In the genomic region with DNA sequence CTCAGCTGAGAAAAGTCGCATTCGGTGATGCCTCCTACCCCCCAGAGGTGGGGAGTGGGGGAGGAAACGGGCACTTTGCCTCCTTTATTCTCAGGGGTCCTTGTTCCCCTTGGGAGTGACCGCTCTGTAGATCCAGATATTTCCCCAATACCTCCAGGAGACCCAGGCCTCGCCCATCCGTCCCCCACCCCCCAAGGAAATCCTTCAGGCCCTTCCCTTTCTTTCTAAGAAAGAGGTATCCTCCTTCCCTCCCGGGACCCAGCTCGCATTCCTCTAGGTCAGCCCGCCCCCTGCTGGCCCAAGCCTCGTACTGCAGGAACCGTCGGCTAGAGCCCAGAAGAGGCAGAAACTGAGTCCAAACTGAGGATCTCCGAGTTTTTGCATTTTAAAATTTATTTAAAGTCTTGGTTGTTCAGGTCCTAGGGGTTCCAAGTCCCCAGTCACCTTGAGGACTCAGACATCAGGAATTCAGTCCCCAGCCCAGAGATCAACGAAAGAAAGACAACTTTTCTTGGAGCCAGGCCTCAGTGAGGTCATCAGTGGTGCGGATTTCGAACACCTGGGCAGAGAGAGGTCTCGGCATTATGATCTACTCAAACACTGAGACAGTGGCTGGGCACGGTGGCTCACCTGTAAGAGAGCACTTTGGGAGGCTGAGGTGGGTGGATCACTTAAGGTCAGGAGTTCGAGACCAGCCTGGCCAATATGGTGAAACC, we compare ENCODE assay signal across 8 cellular contexts. TPM values are rescaled to one million over a fixed set of nuclear protein-coding genes. Genes with fewer than 3 reads are reported as not detected.
DNase-seq lines count a peak whose midpoint lies in the region; ATAC-seq and TF ChIP-seq lines count a peak whose summit lies in the region.

No MANE protein-coding gene starts in this region.

- no peaks in the 10 kb centered on the region for H3K36me3 ChIP-seq in brain microvascular endothelial cell (replicated peaks)

- H3K4me3 ChIP-seq in WI38 (ENCODE audit: low read depth, low read length) (no peak overlapping the region), brain microvascular endothelial cell (ENCODE audit: low read depth, low read length) (no peak overlapping the region)

- no peak for ATAC-seq in HG03378 (IDR thresholded peaks at IDR 0.05; ENCODE audit: unreplicated experiment)

- DNase-seq in NCI-H187 (lab: John Stamatoyannopoulos, UW) (peak; percentile 36 to 48), NCI-H187 treated with DMSO at 0.1 percent for 48 hours (lab: John Stamatoyannopoulos, UW) (no peak), NCI-H2029 (lab: John Stamatoyannopoulos, UW) (peak; percentile 19), brain microvascular endothelial cell (peak; percentile 65), immature natural killer cell (peak; percentile 70 to 78 (median 72))
- DNase-seq in stimulated activated CD4-positive, alpha-beta T cell treated with anti-CD3 and anti-CD28 coated beads, Interleukin-15, amount 100 ng/mL, for 1 hour (ENCODE audit: low read depth in 1 of 2, low spot score in 1 of 2) = peak; percentile 67 to 79

- H3K4me1 Mint-ChIP-seq in immature natural killer cell = peaks cover 32 to 39% of the 10 kb centered on the region in 2 donors

- no peaks in the 10 kb centered on the region for H3K9me3 Mint-ChIP-seq in immature natural killer cell

- H3K27me3 ChIP-seq in brain microvascular endothelial cell (replicated peaks) = no peaks in the 10 kb centered on the region

- peaks cover 3 to 22% (median 9%) of the 10 kb centered on the region in 3 donors for H3K36me3 Mint-ChIP-seq in immature natural killer cell

- H3K27ac Mint-ChIP-seq in immature natural killer cell = peak overlapping the region in 5 of 6 donors; percentile 69 to 82 (median 71)

- H3K27me3 Mint-ChIP-seq in immature natural killer cell (ENCODE audit: low read depth in 3 of 3) = peaks cover 0 to 4% (median 1%) of the 10 kb centered on the region in 3 donors

- no peak overlapping the region for H3K27ac ChIP-seq in brain microvascular endothelial cell

- peak; percentile 91 for TF ChIP-seq CTCF in WI38 (IDR thresholded peaks at IDR 0.05; ENCODE audit: low read depth, low read length)
- peak; percentile 98 for TF ChIP-seq CTCF in brain microvascular endothelial cell (IDR thresholded peaks at IDR 0.05; ENCODE audit: low read depth, low read length, missing control alignments)

- peak overlapping the region in 1 of 5 donors; percentile 9 for H3K4me3 Mint-ChIP-seq in immature natural killer cell

- in situ Hi-C loops in brain microvascular endothelial cell (cut with HindIII; ENCODE audit: low pct_ligation_motif_present, low sequenced_read_pairs) = loop anchor here (25.0 kb wide), 1 partner anchor 216 kb away; no protein-coding TSS in a partner anchor

RNA-seq across cellular contexts. Expression of a gene that starts 7.5 kb away (rescaled TPM):
- polyA plus RNA-seq in immature natural killer cell = 10 to 100 TPM in 1 of 3 donors, 1 to 10 TPM in 2; 4.8 to 16.0 (median 5.4) TPM

RNA-seq across cellular contexts. Expression of a gene that starts 7.7 kb away (rescaled TPM):
- polyA plus RNA-seq in immature natural killer cell = 1,000 to 10,000 TPM in 2 of 3 donors, 100 to 1,000 TPM in 1; 990 to 1,609 (median 1,254) TPM

RNA-seq across cellular contexts. Expression of a gene that starts 14.1 kb away (rescaled TPM):
- polyA plus RNA-seq in immature natural killer cell = 10 to 100 TPM in 1 of 3 donors, 1 to 10 TPM in 2; 2.9 to 17.8 (median 3.9) TPM

RNA-seq across cellular contexts. Expression of a gene that starts 31.9 kb away (rescaled TPM):
- 1 to 10 TPM; 2.2 to 4.8 (median 2.3) TPM for polyA plus RNA-seq in immature natural killer cell

RNA-seq across cellular contexts. Expression of a gene that starts 60.0 kb away (rescaled TPM):
- not detected for polyA plus RNA-seq in immature natural killer cell
